Comparison of ENCODE assay signal across 1 cellular context in the genomic region with DNA sequence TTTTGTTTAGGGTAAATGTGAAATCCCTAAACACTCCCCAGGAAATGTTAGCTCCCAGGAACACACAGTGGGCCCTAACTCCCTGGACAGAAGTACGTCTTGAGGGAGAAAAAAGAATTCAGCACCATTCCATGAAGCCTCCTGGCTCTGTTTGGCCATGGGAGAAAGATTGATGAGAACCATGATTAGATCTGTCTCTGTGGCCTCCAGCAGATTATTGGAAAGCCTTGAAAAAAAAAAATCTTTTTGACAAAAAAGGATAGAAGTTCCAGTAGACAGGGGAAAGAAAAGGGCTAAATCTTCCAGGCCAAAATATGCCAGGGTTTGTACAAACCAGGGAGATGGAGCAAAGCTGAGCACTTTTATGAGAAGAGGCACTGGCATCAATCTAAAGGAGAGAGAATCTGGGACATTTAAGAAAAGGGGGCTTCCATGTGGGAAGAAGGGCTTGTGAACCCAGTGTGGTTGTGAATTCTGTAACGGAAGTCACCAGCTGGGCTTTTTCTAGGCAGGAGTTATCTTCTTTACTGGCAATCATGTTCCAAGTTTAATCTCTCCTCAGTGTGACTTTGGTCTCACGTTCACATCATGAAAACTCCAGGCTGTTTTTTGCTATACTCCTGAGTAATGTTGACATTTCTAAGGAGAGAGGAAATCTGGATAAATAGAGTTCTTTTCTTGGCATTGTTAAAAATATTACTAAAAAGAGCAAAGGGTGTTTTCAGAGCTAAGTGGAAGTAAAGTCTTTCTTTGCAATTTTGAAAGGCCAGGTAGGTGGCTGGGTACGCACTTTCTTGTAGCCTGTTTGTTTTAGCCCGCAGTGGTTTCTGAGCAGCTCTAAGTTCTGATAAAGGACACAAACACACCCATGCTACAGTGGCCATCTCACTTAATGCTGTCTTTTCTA.
TF ChIP-seq lines count a peak whose summit lies in the region.

No MANE protein-coding gene starts in this region.

TF ChIP-seq in K562, 482 proteins besides CTCF, POLR2A, EP300 and RAD21 (continued from another document):
- TF ChIP-seq, protein P1, sequence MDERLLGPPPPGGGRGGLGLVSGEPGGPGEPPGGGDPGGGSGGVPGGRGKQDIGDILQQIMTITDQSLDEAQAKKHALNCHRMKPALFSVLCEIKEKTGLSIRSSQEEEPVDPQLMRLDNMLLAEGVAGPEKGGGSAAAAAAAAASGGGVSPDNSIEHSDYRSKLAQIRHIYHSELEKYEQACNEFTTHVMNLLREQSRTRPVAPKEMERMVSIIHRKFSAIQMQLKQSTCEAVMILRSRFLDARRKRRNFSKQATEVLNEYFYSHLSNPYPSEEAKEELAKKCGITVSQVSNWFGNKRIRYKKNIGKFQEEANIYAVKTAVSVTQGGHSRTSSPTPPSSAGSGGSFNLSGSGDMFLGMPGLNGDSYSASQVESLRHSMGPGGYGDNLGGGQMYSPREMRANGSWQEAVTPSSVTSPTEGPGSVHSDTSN (CRISPR knock-in tag; IDR thresholded peaks at IDR 0.05; ENCODE audit: low read depth) = no peak
- TF ChIP-seq, protein P1 (tag; conservative IDR thresholded peaks at IDR 0.05; ENCODE audit: low read depth) = 0 out of 2 replicates have a peak, but pooled peaks have one; percentile 17
- TF ChIP-seq TCF7 (IDR thresholded peaks at IDR 0.05; ENCODE audit: borderline replicate concordance) = no peak
- TF ChIP-seq HDAC8 (tag; IDR thresholded peaks at IDR 0.05) = no peak
- no peak for TF ChIP-seq STAT5A (IDR thresholded peaks at IDR 0.05; ENCODE audit: borderline replicate concordance, low read length)
- peak; percentile 42; the same call in 1 of the 2 replicates for TF ChIP-seq ZNF79 (CRISPR knock-in tag; IDR thresholded peaks at IDR 0.05; ENCODE audit: low read depth)
- TF ChIP-seq NFRKB (IDR thresholded peaks at IDR 0.05; ENCODE audit: low read depth) = no peak
- no peak for TF ChIP-seq ZNF146 (CRISPR knock-in tag; IDR thresholded peaks at IDR 0.05; ENCODE audit: unreplicated experiment)
TF ChIP-seq in K562: peak in this region for 2.
